In the genomic region with DNA sequence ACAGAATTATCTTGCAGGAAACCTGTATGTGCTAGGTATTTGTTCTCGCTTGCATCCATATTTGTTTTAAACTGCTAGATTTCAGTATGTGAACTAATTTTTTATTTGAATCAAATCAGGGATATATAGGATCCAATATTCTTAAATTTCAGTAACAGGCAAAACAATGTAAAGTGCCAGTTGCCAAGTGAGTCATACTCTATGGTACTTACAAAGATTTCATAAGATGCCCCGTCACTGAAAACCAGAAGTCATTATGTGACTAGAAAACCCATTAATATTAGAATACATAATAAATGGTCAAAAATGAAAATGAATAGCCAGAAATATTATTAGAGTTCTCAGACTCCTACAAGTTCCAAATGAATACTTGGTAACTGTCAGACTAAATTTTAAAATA, we compare ENCODE assay signal across 1 cellular context.
TF ChIP-seq lines count a peak whose summit lies in the region.

No MANE protein-coding gene starts in this region.

TF ChIP-seq in WTC11, 78 proteins besides CTCF, POLR2A, EP300 and RAD21 (continued from another document):
- TF ChIP-seq ELF4 (CRISPR knock-in tag; IDR thresholded peaks at IDR 0.05; ENCODE audit: low read depth) = no peak
- TF ChIP-seq, protein P1, sequence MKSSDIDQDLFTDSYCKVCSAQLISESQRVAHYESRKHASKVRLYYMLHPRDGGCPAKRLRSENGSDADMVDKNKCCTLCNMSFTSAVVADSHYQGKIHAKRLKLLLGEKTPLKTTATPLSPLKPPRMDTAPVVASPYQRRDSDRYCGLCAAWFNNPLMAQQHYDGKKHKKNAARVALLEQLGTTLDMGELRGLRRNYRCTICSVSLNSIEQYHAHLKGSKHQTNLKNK (CRISPR knock-in tag; IDR thresholded peaks at IDR 0.05) = no peak
